ENCODE assay signal across 26 cellular contexts in the genomic region with DNA sequence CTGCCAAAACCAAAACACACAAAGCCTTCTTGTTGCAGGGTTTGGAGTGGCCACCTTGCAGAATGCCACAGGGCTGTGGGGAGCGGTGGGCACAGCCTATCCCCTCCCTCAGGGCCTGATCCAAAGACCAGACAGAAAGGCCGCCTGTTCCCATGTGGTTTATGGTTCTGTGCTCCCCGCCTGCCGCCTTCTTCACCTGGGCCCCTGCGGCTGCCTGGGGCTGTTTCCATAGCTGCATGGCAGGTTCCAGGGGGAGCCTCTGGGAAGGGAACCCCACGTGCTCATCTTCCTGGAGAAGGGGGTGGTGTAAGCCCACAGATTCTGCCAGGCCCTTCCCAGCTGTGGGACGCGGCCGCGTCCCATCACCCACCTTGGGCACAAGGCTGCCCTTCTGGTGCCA.
"Had no signal": no experiment of that assay in that cellular context is flagged by ENCODE, and none has a peak within 500 bp of the region (broad histone marks: within the 10 kb centered on the region; RNA-seq: fewer than 3 reads in every experiment).

No MANE protein-coding gene starts in this region.

- H3K4me1 ChIP-seq: gastroesophageal sphincter, heart left ventricle, right lobe of liver, tibial nerve, upper lobe of left lung had no signal

- H3K9me3 Mint-ChIP-seq: endodermal cell; naive thymus-derived CD8-positive, alpha-beta T cell; stimulated activated naive B cell treated with anti-CD40 and anti-IgM and Interleukin-4, amounts not matched to agents 10 μg/mL and 1 μg/mL and 100 μg/mL, for 72 hours; stimulated activated naive CD8-positive, alpha-beta T cell treated with anti-CD3 and anti-CD28 coated beads, Interleukin-15, Interleukin-2, amounts not matched to agents 100 ng/mL and 50 ng/mL, for 24 hours had no signal

- H3K4me2 ChIP-seq: hepatocyte had no signal

- H3K27ac ChIP-seq: dorsolateral prefrontal cortex, epithelial cell of prostate, gastroesophageal sphincter, heart left ventricle, hepatocyte, ovary, right lobe of liver, thoracic aorta, tibial nerve, upper lobe of left lung had no signal

- FAIRE-seq: colon, small intestine, urothelium cell line had no signal

- H3K4me1 Mint-ChIP-seq: endodermal cell; stimulated activated naive B cell treated with anti-CD40 and anti-IgM and Interleukin-4, amounts not matched to agents 10 μg/mL and 1 μg/mL and 100 μg/mL, for 72 hours had no signal

- H3K36me3 Mint-ChIP-seq: naive thymus-derived CD8-positive, alpha-beta T cell; stimulated activated naive B cell treated with anti-CD40 and anti-IgM and Interleukin-4, amounts not matched to agents 10 μg/mL and 1 μg/mL and 100 μg/mL, for 72 hours had no signal

- H3K27ac Mint-ChIP-seq: endodermal cell; nephron progenitor cell; stimulated activated naive B cell treated with anti-CD40 and anti-IgM and Interleukin-4, amounts not matched to agents 10 μg/mL and 1 μg/mL and 100 μg/mL, for 72 hours; stimulated activated naive CD8-positive, alpha-beta T cell treated with anti-CD3 and anti-CD28 coated beads, Interleukin-15, Interleukin-2, amounts not matched to agents 100 ng/mL and 50 ng/mL, for 24 hours had no signal

- H3K4me3 ChIP-seq: dorsolateral prefrontal cortex, gastroesophageal sphincter, heart left ventricle, hepatocyte, ovary, right lobe of liver, thoracic aorta, tibial nerve, upper lobe of left lung had no signal

- H3K36me3 ChIP-seq: gastroesophageal sphincter, heart left ventricle, ovary, right lobe of liver, thoracic aorta, tibial nerve, upper lobe of left lung had no signal

- H3K9me3 ChIP-seq: gastroesophageal sphincter, heart left ventricle, ovary, right lobe of liver, thoracic aorta, tibial nerve, upper lobe of left lung had no signal

- DNase-seq: cerebellar nuclear complex; dorsolateral prefrontal cortex; effector CD8-positive, alpha-beta T cell; endodermal cell; foreskin fibroblast; heart left ventricle; naive thymus-derived CD8-positive, alpha-beta T cell; nephron progenitor cell; occipital lobe; retina; right lobe of liver; small intestine; stimulated activated CD4-positive, alpha-beta T cell treated with anti-CD3 and anti-CD28 coated beads, Interleukin-15, amount 100 ng/mL, for 24 hours; stimulated activated CD4-positive, alpha-beta T cell treated with anti-CD3 and anti-CD28 coated beads, Interleukin-2, amount 100 ng/mL, for 48 hours; stimulated activated naive B cell treated with anti-CD40 and anti-IgM and Interleukin-4, amounts not matched to agents 10 μg/mL and 1 μg/mL and 100 μg/mL, for 72 hours had no signal

- H3K27me3 Mint-ChIP-seq: stimulated activated naive B cell treated with anti-CD40 and anti-IgM and Interleukin-4, amounts not matched to agents 10 μg/mL and 1 μg/mL and 100 μg/mL, for 72 hours; stimulated activated naive CD8-positive, alpha-beta T cell treated with anti-CD3 and anti-CD28 coated beads, Interleukin-15, Interleukin-2, amounts not matched to agents 100 ng/mL and 50 ng/mL, for 24 hours had no signal

- H2AFZ ChIP-seq: hepatocyte had no signal

- H3K4me3 Mint-ChIP-seq: endodermal cell; naive thymus-derived CD8-positive, alpha-beta T cell; nephron progenitor cell; stimulated activated naive B cell treated with anti-CD40 and anti-IgM and Interleukin-4, amounts not matched to agents 10 μg/mL and 1 μg/mL and 100 μg/mL, for 72 hours; stimulated activated naive CD8-positive, alpha-beta T cell treated with anti-CD3 and anti-CD28 coated beads, Interleukin-15, Interleukin-2, amounts not matched to agents 100 ng/mL and 50 ng/mL, for 24 hours had no signal

- ATAC-seq: esophagus mucosa; gastroesophageal sphincter; heart left ventricle; naive thymus-derived CD8-positive, alpha-beta T cell; stimulated activated naive B cell treated with anti-CD40 and anti-IgM and Interleukin-4, amounts not matched to agents 10 μg/mL and 1 μg/mL and 100 μg/mL, for 72 hours had no signal

- H3K27me3 ChIP-seq: dorsolateral prefrontal cortex, gastroesophageal sphincter, heart left ventricle, hepatocyte, ovary, right lobe of liver, tibial nerve, upper lobe of left lung had no signal
